In genomic region chrX:71515039-71515398, GRCh38 we compare ENCODE assay signal across 14 cellular contexts. TPM values are rescaled to one million over a fixed set of nuclear protein-coding genes. Genes with fewer than 3 reads are reported as not detected.
A peak's percentile ranks its signal among the peaks of the same experiment; 100 is the strongest.
DNase-seq lines count a peak whose midpoint lies in the region; ATAC-seq and TF ChIP-seq lines count a peak whose summit lies in the region.
"Had no signal": no experiment of that assay in that cellular context is flagged by ENCODE, and none has a peak within 500 bp of the region (broad histone marks: within the 10 kb centered on the region; RNA-seq: fewer than 3 reads in every experiment).

No MANE protein-coding gene starts in this region.

- no peak for TF ChIP-seq POLR2A in gastroesophageal sphincter (IDR thresholded peaks at IDR 0.05)

- intact Hi-C loops in right cardiac atrium (cut with DNase I) = no loop called here

- H3K27ac ChIP-seq in right cardiac atrium (ENCODE audit: low read length) = peak overlapping the region; percentile 51
- no peak overlapping the region for H3K27ac ChIP-seq in gastroesophageal sphincter
- H3K27ac ChIP-seq: upper lobe of right lung had no signal

- ATAC-seq in right cardiac atrium (peak; percentile 78 to 79), HG02571 (IDR thresholded peaks at IDR 0.05; ENCODE audit: unreplicated experiment) (no peak), GM18858 (IDR thresholded peaks at IDR 0.05; ENCODE audit: unreplicated experiment) (no peak), gastroesophageal sphincter (no peak)
- ATAC-seq: HepG2, Panc1, upper lobe of right lung had no signal

- H3K36me3 ChIP-seq in MG63 (no peaks in the 10 kb centered on the region), gastroesophageal sphincter (no peaks in the 10 kb centered on the region)
- H3K36me3 ChIP-seq: upper lobe of right lung had no signal

- no peak overlapping the region for H3K4me3 ChIP-seq in MG63
- H3K4me3 ChIP-seq in choroid plexus epithelial cell (ENCODE audit: low read depth, low read length) = no peak overlapping the region
- H3K4me3 ChIP-seq in right cardiac atrium (ENCODE audit: low read length) = no peak overlapping the region
- H3K4me3 ChIP-seq in gastroesophageal sphincter = no peak overlapping the region
- H3K4me3 ChIP-seq: upper lobe of right lung had no signal

- WGBS in right cardiac atrium = 57% methylated on average over 2 of the region's 2 CpGs
- WGBS in gastroesophageal sphincter (ENCODE audit: low coverage in 1 of 2), 2 donors = 58 to 74% methylated on average over 2 of the region's 2 CpGs

- H3K27me3 ChIP-seq in MG63 (no peaks in the 10 kb centered on the region), right cardiac atrium (ENCODE audit: control insufficient read depth, insufficient read depth) (no peaks in the 10 kb centered on the region), gastroesophageal sphincter (no peaks in the 10 kb centered on the region)
- H3K27me3 ChIP-seq: upper lobe of right lung had no signal

- TF ChIP-seq EP300 in gastroesophageal sphincter (IDR thresholded peaks at IDR 0.05) = no peak

- DNase-seq in AG08395 (ENCODE audit: low spot score) (peak; percentile 39), MG63 (peak; percentile 5), choroid plexus epithelial cell (ENCODE audit: low read depth) (peak; percentile 42), right cardiac atrium (peak; percentile 33 to 65 (median 57)), D341Med (ENCODE audit: low spot score) (no peak)
- DNase-seq: ACHN, islet precursor cell, NCI-H1417 treated with DMSO at 0.1 percent for 48 hours, upper lobe of right lung had no signal

- TF ChIP-seq CTCF in choroid plexus epithelial cell (conservative IDR thresholded peaks at IDR 0.05; ENCODE audit: low read depth, low read length) (no peak), gastroesophageal sphincter (IDR thresholded peaks at IDR 0.05) (no peak)

- H3K9me3 ChIP-seq in MG63 (no peaks in the 10 kb centered on the region), right cardiac atrium (ENCODE audit: control insufficient read depth, low read length) (no peaks in the 10 kb centered on the region), gastroesophageal sphincter (no peaks in the 10 kb centered on the region)
- H3K9me3 ChIP-seq: upper lobe of right lung had no signal

- H3K4me1 ChIP-seq in right cardiac atrium (ENCODE audit: control insufficient read depth, insufficient read depth, low read length) (no peaks in the 10 kb centered on the region), gastroesophageal sphincter (no peaks in the 10 kb centered on the region)
- H3K4me1 ChIP-seq: upper lobe of right lung had no signal

RNA-seq across cellular contexts. Expression of gene OGT, which starts 17.9 kb away (rescaled TPM):
- 47.0 and 68.8 TPM in 2 replicates for total RNA-seq in MG63 (2014; rRNA removed; shearing (Covaris generic); ENCODE audit: low replicate concordance)
- total RNA-seq in right cardiac atrium (10 to 100 TPM; 67.8 to 94.4 (median 81.4) TPM), gastroesophageal sphincter (100 to 1,000 TPM in 2 of 4 donors, 10 to 100 TPM in 2; 49.6 to 156 (median 88.8) TPM)
- 30.3 TPM for polyA plus RNA-seq in right cardiac atrium

Comparison
In these comparisons a context has a peak if more than half of its experiments do, and no peak if none do; other contexts are left out.
1. ATAC-seq: peak in right cardiac atrium (2 of 2); none in HG02571 (single experiment), GM18858 (single experiment) and gastroesophageal sphincter (single experiment).